ENCODE assay signal across 8 cellular contexts in genomic region chr3:25663324-25664065, GRCh38. TPM values are rescaled to one million over a fixed set of nuclear protein-coding genes. Genes with fewer than 3 reads are reported as not detected.
DNase-seq lines count a peak whose midpoint lies in the region; ATAC-seq and FAIRE-seq lines count a peak whose summit lies in the region.

No MANE protein-coding gene starts in this region.

- ATAC-seq in Right ventricle myocardium superior (ENCODE audit: poor library complexity) (peak; percentile 5), left cardiac atrium (no peak), HG02588 (IDR thresholded peaks at IDR 0.05; ENCODE audit: unreplicated experiment) (peak; percentile 22)

- no peaks in the 10 kb centered on the region for H3K27me3 ChIP-seq in endocrine pancreas (ENCODE audit: control insufficient read depth, insufficient read depth, low read length)

- DNase-seq in Right ventricle myocardium superior (no peak), left cardiac atrium (no peak), MV-4-11 (lab: John Stamatoyannopoulos, UW) (peak; percentile 51), UCSD-AML1 (lab: John Stamatoyannopoulos, UW; ENCODE audit: unreplicated experiment) (peak; percentile 29), myocyte (ENCODE audit: low read depth) (peak; percentile 17), frontal cortex (ENCODE audit: low spot score in 2 of 2) (no peak)

- H3K9ac ChIP-seq in endocrine pancreas (ENCODE audit: control insufficient read depth, insufficient read depth, low read length) = peak overlapping the region; percentile 90

- H3K36me3 ChIP-seq in endocrine pancreas (ENCODE audit: control insufficient read depth, insufficient read depth, low read length) = no peaks in the 10 kb centered on the region

- intact Hi-C loops in Right ventricle myocardium superior (cut with DNase I) (loop anchor here (5.0 kb wide), 1 partner anchor 129 kb away; the partner anchor contains the start of gene OXSM), left cardiac atrium (cut with DNase I) (loop anchor here in 1 of 2 donors (5.0 kb wide), 1 partner anchor 129 kb away; the partner anchor contains the start of gene OXSM)

- no peaks in the 10 kb centered on the region for H3K9me3 ChIP-seq in endocrine pancreas (ENCODE audit: control insufficient read depth, low read length)

- peak overlapping the region; percentile 96 for H3K4me3 ChIP-seq in endocrine pancreas (ENCODE audit: control insufficient read depth, insufficient read depth, low read length)

- FAIRE-seq in frontal cortex (lab: Jason Lieb, UNC) = no peak

- peaks cover 29% of the 10 kb centered on the region for H3K4me1 ChIP-seq in endocrine pancreas (ENCODE audit: control insufficient read depth, insufficient read depth, low read length)

RNA-seq across cellular contexts. Expression of gene TOP2B, which starts 1.2 kb away (rescaled TPM):
- total RNA-seq in Right ventricle myocardium superior (84.3 TPM), left cardiac atrium (100 to 1,000 TPM in 1 of 2 donors, 10 to 100 TPM in 1; 79.1 to 101 TPM), myocyte (81.5 and 85.6 TPM in 2 replicates), frontal cortex (423 TPM)
- 25.5 TPM for polyA plus RNA-seq in myocyte (2012)

Comparison
In these comparisons a context has a peak if more than half of its experiments do, and no peak if none do; other contexts are left out.
1. ATAC-seq: peak in Right ventricle myocardium superior (single experiment) and HG02588 (single experiment); none in left cardiac atrium (0 of 2).
2. DNase-seq: peak in MV-4-11 (single experiment), UCSD-AML1 (single experiment) and myocyte (single experiment); none in Right ventricle myocardium superior (single experiment), left cardiac atrium (single experiment) and frontal cortex (0 of 2).